Comparison of ENCODE assay signal across 6 cellular contexts in the genomic region with DNA sequence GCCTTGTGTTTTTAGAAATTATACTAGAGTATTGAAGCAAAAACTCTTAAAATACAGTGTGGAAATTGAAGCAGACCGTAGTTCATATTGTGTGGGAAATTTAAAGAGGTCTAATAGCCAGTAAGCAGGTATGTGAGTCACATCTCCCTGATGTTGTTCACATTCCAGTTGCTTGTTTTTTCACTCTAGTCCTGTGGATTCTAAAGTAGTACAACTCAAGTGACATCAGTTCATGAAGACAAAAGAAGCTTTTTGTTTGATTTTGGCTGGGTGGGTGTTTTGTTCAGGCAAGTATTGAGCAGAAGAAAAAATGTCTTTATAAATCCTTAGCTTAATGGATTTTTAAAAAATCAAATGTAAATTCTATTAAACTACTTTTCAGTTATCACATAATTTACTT.
"Had no signal": no experiment of that assay in that cellular context is flagged by ENCODE, and none has a peak within 500 bp of the region (broad histone marks: within the 10 kb centered on the region; RNA-seq: fewer than 3 reads in every experiment).

No MANE protein-coding gene starts in this region.

- DNase-seq: activated naive CD4-positive, alpha-beta T cell treated with anti-CD3 and anti-CD28 coated beads, Interleukin-2, amount 50 U/mL, for 16 hours; amniotic stem cell; colonic mucosa; mucosa of descending colon; stomach had no signal

- H3K36me3 Mint-ChIP-seq: natural killer cell treated with Interleukin-12 subunit alpha and Interleukin-12 subunit beta and Interleukin-15 and Interleukin-18, amount 100 ng/mL, for 72 hours had no signal

- H3K4me3 Mint-ChIP-seq: natural killer cell treated with Interleukin-12 subunit alpha and Interleukin-12 subunit beta and Interleukin-15 and Interleukin-18, amount 100 ng/mL, for 72 hours had no signal

- H3K27ac Mint-ChIP-seq: natural killer cell treated with Interleukin-12 subunit alpha and Interleukin-12 subunit beta and Interleukin-15 and Interleukin-18, amount 100 ng/mL, for 72 hours had no signal
